20 cellular contexts compared by ENCODE assay signal in genomic region chr15:70575251-70576227, GRCh38.
DNase-seq lines count a peak whose midpoint lies in the region; TF ChIP-seq lines count a peak whose summit lies in the region.
"Had no signal": no experiment of that assay in that cellular context is flagged by ENCODE, and none has a peak within 500 bp of the region (broad histone marks: within the 10 kb centered on the region; RNA-seq: fewer than 3 reads in every experiment).

No MANE protein-coding gene starts in this region.

- H3K27me3 ChIP-seq in A673 (replicated peaks; ENCODE audit: insufficient read depth, low read depth, low read length, poor library complexity) (no peaks in the 10 kb centered on the region), SK-N-SH (ENCODE audit: insufficient read depth) (no peaks in the 10 kb centered on the region)
- H3K27me3 ChIP-seq: transverse colon had no signal

- BruUV-seq in A673 (replicated peaks; lab: Mats Ljungman, UMichigan), result no TSS peak

- H3K27ac ChIP-seq in A673 (ENCODE audit: low read depth, low read length, poor library complexity, severe bottlenecking), result no peak overlapping the region
- peak overlapping the region; percentile 71 for H3K27ac ChIP-seq in HEK293 (ENCODE audit: extremely low read depth, low read depth, low read length)
- H3K27ac ChIP-seq in SK-N-SH (ENCODE audit: low read depth in 2 of 2, low read length in 1 of 2), result no peak overlapping the region
- H3K27ac ChIP-seq: A549, foreskin keratinocyte, transverse colon had no signal

- peak; percentile 55 for DNase-seq in A673 (ENCODE audit: low spot score)
- no peak for DNase-seq in SK-N-SH
- peak; percentile 96 for DNase-seq in left kidney (ENCODE audit: low read depth, low spot score)
- DNase-seq in effector CD4-positive, alpha-beta T cell, result no peak
- no peak for DNase-seq in NCI-H128 (lab: John Stamatoyannopoulos, UW; ENCODE audit: unreplicated experiment)
- DNase-seq in GM19240 (ENCODE audit: insufficient read length, low spot score), result no peak
- DNase-seq in superior temporal gyrus (ENCODE audit: extremely low spot score), result no peak
- DNase-seq: activated CD4-positive, alpha-beta T cell treated with anti-CD3 and anti-CD28 coated beads for 48 hours; activated naive CD4-positive, alpha-beta T cell; aorta; CD4-positive, CD25-positive, alpha-beta regulatory T cell; effector memory CD4-positive, alpha-beta T cell; foreskin keratinocyte; H9; hypothalamus; NK-92 treated with Interleukin-12 subunit alpha and Interleukin-12 subunit beta, amount 100 ng/mL, for 24 hours; stimulated activated CD4-positive, alpha-beta T cell treated with anti-CD3 and anti-CD28 coated beads, Interleukin-12 subunit alpha, Interleukin-12 subunit beta, amount 100 ng/mL, for 4 hours; transverse colon had no signal

- H3K4me2 ChIP-seq in SK-N-SH, result no peak overlapping the region
- H3K4me2 ChIP-seq: A549 had no signal

- intact Hi-C loops in A673 (cut with micrococcal nuclease; ENCODE audit: unreplicated experiment), result no loop called here

- TF ChIP-seq EP300 in SK-N-SH (IDR thresholded peaks at IDR 0.05; ENCODE audit: borderline replicate concordance in 1 of 2, low read depth in 1 of 2, low read length in 1 of 2), result no peak

- TF ChIP-seq CTCF in A673 (conservative IDR thresholded peaks at IDR 0.05; ENCODE audit: low read depth, low read length) (no peak), HEK293 (tag by site-specific recombination; IDR thresholded peaks at IDR 0.05) (no peak), SK-N-SH (IDR thresholded peaks at IDR 0.05) (no peak)

- H3K4me1 ChIP-seq in A673 (ENCODE audit: insufficient read depth, low read length, poor library complexity, severe bottlenecking) (peaks cover 20% of the 10 kb centered on the region), HEK293 (ENCODE audit: control insufficient read depth, insufficient read depth, low read length) (peaks cover 21% of the 10 kb centered on the region), SK-N-SH (ENCODE audit: control insufficient read depth in 1 of 2, insufficient read depth in 2 of 2, low read depth in 1 of 2, low read length in 1 of 2) (peaks cover 4 to 7% of the 10 kb centered on the region in 2 experiments; a peak in 2 of 4 replicates)
- H3K4me1 ChIP-seq: A549, foreskin keratinocyte, transverse colon had no signal

- H4K20me1 ChIP-seq in SK-N-SH (ENCODE audit: insufficient read depth), result no peaks in the 10 kb centered on the region

- no peaks in the 10 kb centered on the region for H3K36me3 ChIP-seq in A673 (ENCODE audit: insufficient read depth, low read length, poor library complexity, severe bottlenecking)
- H3K36me3 ChIP-seq in HEK293 (ENCODE audit: control insufficient read depth in 2 of 2, insufficient read depth in 1 of 2, low read length in 2 of 2), result no peaks in the 10 kb centered on the region
- H3K36me3 ChIP-seq in SK-N-SH (replicated peaks in 1 of 2; ENCODE audit: control insufficient read depth in 1 of 2, insufficient read depth in 2 of 2, low read length in 1 of 2), result no peaks in the 10 kb centered on the region
- H3K36me3 ChIP-seq: transverse colon had no signal

- no peaks in the 10 kb centered on the region for H3F3A ChIP-seq in SK-N-SH (replicated peaks; ENCODE audit: insufficient read depth)

- H3K9me3 ChIP-seq in A673 (ENCODE audit: low read depth, low read length, poor library complexity, severe bottlenecking), result peaks cover 6% of the 10 kb centered on the region
- peaks cover 3% of the 10 kb centered on the region; the same call in 1 of the 2 replicates for H3K9me3 ChIP-seq in HEK293 (ENCODE audit: control insufficient read depth, insufficient read depth, low read depth, low read length)
- H3K9me3 ChIP-seq in SK-N-SH, result no peaks in the 10 kb centered on the region
- H3K9me3 ChIP-seq: A549, transverse colon had no signal

- no peaks in the 10 kb centered on the region for H3K9me2 ChIP-seq in SK-N-SH

- H2AFZ ChIP-seq in SK-N-SH (ENCODE audit: low read depth), result no peak overlapping the region

- POLR2A ChIA-PET in A673 (lab: Charles Lee; ENCODE audit: low non-redundant PET), result interaction anchor here (0.6 kb wide), 1 partner anchor 251 kb away, joined by 4 read pairs; no protein-coding TSS in a partner anchor
- POLR2A ChIA-PET in HEK293 (lab: Yijun Ruan, JAX), result interaction anchor here (1.0 to 1.7 kb wide), 5 partner anchors 7 to 476 kb away, joined by 3 to 8 read pairs (median 4); no protein-coding TSS in a partner anchor
- POLR2A ChIA-PET in SK-N-SH (lab: Yijun Ruan, JAX), result no interaction called here

- H3K9ac ChIP-seq in SK-N-SH, result no peak overlapping the region

- WGBS in SK-N-SH (ENCODE audit: low lambda C conversion rate), result 64% methylated on average over 12 of the region's 16 CpGs

- no peaks in the 10 kb centered on the region for H3K79me2 ChIP-seq in SK-N-SH (ENCODE audit: insufficient read depth)

- H3K4me3 ChIP-seq in A673 (ENCODE audit: low read depth, low read length, poor library complexity, severe bottlenecking) (no peak overlapping the region), HEK293 (ENCODE audit: low read depth, low read length) (no peak overlapping the region), SK-N-SH (ENCODE audit: low read depth in 2 of 2, low read length in 1 of 2) (no peak overlapping the region)
- H3K4me3 ChIP-seq: A549, transverse colon had no signal

- no peak for TF ChIP-seq RAD21 in SK-N-SH (IDR thresholded peaks at IDR 0.05; ENCODE audit: low read length)

- CTCF ChIA-PET in A673 (lab: Charles Lee) (interaction anchor here (0.6 kb wide), 1 partner anchor 17 kb away, joined by 4 read pairs; no protein-coding TSS in a partner anchor), HEK293 (lab: Yijun Ruan, JAX) (interaction anchor here (0.6 to 5.7 kb wide), 6 partner anchors 9 to 236 kb away, joined by 3 to 40 read pairs (median 3); no protein-coding TSS in a partner anchor), SK-N-SH (lab: Yijun Ruan, JAX) (interaction anchor here (0.7 to 1.7 kb wide), 5 partner anchors 11 to 1099 kb away, joined by 3 to 6 read pairs (median 3); no protein-coding TSS in a partner anchor)

TF ChIP-seq in HEK293, 187 proteins besides CTCF, POLR2A, EP300 and RAD21 (continues in another document):
- peak; percentile 96 for TF ChIP-seq PRDM10 (tag by site-specific recombination; IDR thresholded peaks at IDR 0.05)
- peak; percentile 92 for TF ChIP-seq GLI2 (tag by site-specific recombination; IDR thresholded peaks at IDR 0.05; ENCODE audit: borderline replicate concordance, low read depth)
- peak; percentile 74 for TF ChIP-seq ZNF561 (tag by site-specific recombination; IDR thresholded peaks at IDR 0.05; ENCODE audit: borderline replicate concordance)

TF ChIP-seq in SK-N-SH, 30 proteins besides CTCF, POLR2A, EP300 and RAD21:
- TF ChIP-seq TCF12 (IDR thresholded peaks at IDR 0.05) (0 out of 2 replicates have a peak, but pooled peaks have one; percentile 14), YY1 (IDR thresholded peaks at IDR 0.05; ENCODE audit: low read depth) (no peak), GABPA (IDR thresholded peaks at IDR 0.05; ENCODE audit: low read depth) (no peak), FOXM1 (IDR thresholded peaks at IDR 0.05; ENCODE audit: low read depth) (no peak)
- TF ChIP-seq, protein P1, sequence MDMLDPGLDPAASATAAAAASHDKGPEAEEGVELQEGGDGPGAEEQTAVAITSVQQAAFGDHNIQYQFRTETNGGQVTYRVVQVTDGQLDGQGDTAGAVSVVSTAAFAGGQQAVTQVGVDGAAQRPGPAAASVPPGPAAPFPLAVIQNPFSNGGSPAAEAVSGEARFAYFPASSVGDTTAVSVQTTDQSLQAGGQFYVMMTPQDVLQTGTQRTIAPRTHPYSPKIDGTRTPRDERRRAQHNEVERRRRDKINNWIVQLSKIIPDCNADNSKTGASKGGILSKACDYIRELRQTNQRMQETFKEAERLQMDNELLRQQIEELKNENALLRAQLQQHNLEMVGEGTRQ (IDR thresholded peaks at IDR 0.05; ENCODE audit: borderline replicate concordance, low read depth, low read length), result no peak

Comparison
In these comparisons a context has a peak if more than half of its experiments do, and no peak if none do; other contexts are left out.
1. DNase-seq: peak in A673 (single experiment) and left kidney (single experiment); none in SK-N-SH (single experiment), effector CD4-positive, alpha-beta T cell (single experiment), NCI-H128 (single experiment), GM19240 (single experiment) and superior temporal gyrus (single experiment).